ENCODE assay signal across 18 cellular contexts in genomic region chr3:23303601-23304217, GRCh38.
DNase-seq lines count a peak whose midpoint lies in the region; ATAC-seq and TF ChIP-seq lines count a peak whose summit lies in the region.
"Had no signal": no experiment of that assay in that cellular context is flagged by ENCODE, and none has a peak within 500 bp of the region (broad histone marks: within the 10 kb centered on the region; RNA-seq: fewer than 3 reads in every experiment).

No MANE protein-coding gene starts in this region.

- ATAC-seq in left ventricle myocardium superior, result peak; percentile 77
- ATAC-seq in Right ventricle myocardium inferior, result no peak
- ATAC-seq in upper lobe of right lung, result peak; percentile 52
- ATAC-seq: GM23338, Panc1 had no signal

- H3K14ac ChIP-seq in mesenchymal stem cell (ENCODE audit: low read length in 2 of 2), result no peak overlapping the region

- H3K23ac ChIP-seq in mesenchymal stem cell (ENCODE audit: low read length in 2 of 2), result no peak overlapping the region

- no peak overlapping the region for H2AFZ ChIP-seq in mesenchymal stem cell (ENCODE audit: low read depth, low read length)
- H2AFZ ChIP-seq: GM23338 had no signal

- peak overlapping the region; percentile 75 for H3K27ac ChIP-seq in mesenchymal stem cell (ENCODE audit: low read length, poor library complexity, severe bottlenecking)
- H3K27ac ChIP-seq in upper lobe of right lung, result peak overlapping the region; percentile 24
- H3K27ac ChIP-seq: KMS-11 had no signal

- DNase-seq in left ventricle myocardium superior (no peak), Right ventricle myocardium inferior (ENCODE audit: missing footprints) (no peak), kidney epithelial cell (ENCODE audit: low read depth) (peak; percentile 23), mesenchymal stem cell (no peak), upper lobe of right lung (no peak), NCI-H146 treated with DMSO at 0.1 percent for 48 hours (lab: John Stamatoyannopoulos, UW; ENCODE audit: unreplicated experiment) (no peak), SW480 (ENCODE audit: low spot score) (no peak)
- DNase-seq in activated CD4-positive, alpha-beta T cell treated with anti-CD3 and anti-CD28 coated beads, Interleukin-2, amount 50 U/mL, for 4 hours, result no peak
- DNase-seq: DMS53; GDM1; NCI-H1092 treated with DMSO at 0.1 percent for 48 hours; NCI-H1436 treated with DMSO at 0.1 percent for 48 hours; NCI-H2081; NK-92 treated with Interleukin-12 subunit alpha and Interleukin-12 subunit beta, amount 100 ng/mL, for 24 hours had no signal

- H2BK120ac ChIP-seq in mesenchymal stem cell (ENCODE audit: low read depth, low read length), result no peak overlapping the region

- no peaks in the 10 kb centered on the region for H3K27me3 ChIP-seq in kidney epithelial cell (ENCODE audit: control insufficient read depth, insufficient read depth, low read length)
- no peaks in the 10 kb centered on the region for H3K27me3 ChIP-seq in mesenchymal stem cell (ENCODE audit: control insufficient read depth in 1 of 2, insufficient read depth in 1 of 2, low read length in 2 of 2)
- no peaks in the 10 kb centered on the region for H3K27me3 ChIP-seq in upper lobe of right lung

- no peaks in the 10 kb centered on the region for H3K9me3 ChIP-seq in mesenchymal stem cell (ENCODE audit: control insufficient read depth, low read length)
- no peaks in the 10 kb centered on the region for H3K9me3 ChIP-seq in upper lobe of right lung
- H3K9me3 ChIP-seq: HAP-1 had no signal

- H3K4ac ChIP-seq in mesenchymal stem cell (ENCODE audit: low read depth in 1 of 2, low read length in 2 of 2), result no peak overlapping the region

- H3K79me1 ChIP-seq in mesenchymal stem cell (replicated peaks; ENCODE audit: low read length, poor library complexity, severe bottlenecking), result peaks cover 10% of the 10 kb centered on the region

- H2BK15ac ChIP-seq in mesenchymal stem cell (ENCODE audit: low read depth, poor library complexity, severe bottlenecking), result no peak overlapping the region

- intact Hi-C loops in left ventricle myocardium superior (cut with micrococcal nuclease) (no loop called here), Right ventricle myocardium inferior (cut with DNase I) (no loop called here), upper lobe of right lung (cut with DNase I) (no loop called here)

- TF ChIP-seq CTCF in kidney epithelial cell (IDR thresholded peaks at IDR 0.05; ENCODE audit: insufficient read depth, low read length, poor library complexity, severe bottlenecking) (no peak), upper lobe of right lung (IDR thresholded peaks at IDR 0.05) (no peak)

- no peak overlapping the region for H3K9ac ChIP-seq in mesenchymal stem cell (ENCODE audit: low read length)
- H3K9ac ChIP-seq: KMS-11 had no signal

- H2AK5ac ChIP-seq in mesenchymal stem cell (ENCODE audit: low read length, severe bottlenecking), result peak overlapping the region; percentile 66

- H3K4me2 ChIP-seq in mesenchymal stem cell (ENCODE audit: low read length, poor library complexity, severe bottlenecking), result peak overlapping the region; percentile 0
- H3K4me2 ChIP-seq: GM23338, KMS-11 had no signal

- no peak overlapping the region for H3K18ac ChIP-seq in mesenchymal stem cell (ENCODE audit: low read depth in 1 of 2, low read length in 2 of 2)

- peaks cover 10% of the 10 kb centered on the region for H3K4me1 ChIP-seq in mesenchymal stem cell (ENCODE audit: control insufficient read depth, insufficient read depth, low read depth, low read length)
- peaks cover 25% of the 10 kb centered on the region for H3K4me1 ChIP-seq in upper lobe of right lung
- H3K4me1 ChIP-seq: HAP-1 had no signal

- WGBS in mesenchymal stem cell, result 100% methylated on average over 2 of the region's 6 CpGs

- H3K4me3 ChIP-seq in kidney epithelial cell (ENCODE audit: low read depth, low read length) (no peak overlapping the region), mesenchymal stem cell (ENCODE audit: insufficient read depth in 1 of 2, low read depth in 1 of 2, low read length in 2 of 2) (no peak overlapping the region), upper lobe of right lung (no peak overlapping the region)
- H3K4me3 ChIP-seq: GM23338, HAP-1 had no signal

- H4K8ac ChIP-seq in mesenchymal stem cell (ENCODE audit: low read length), result no peak overlapping the region

- no peaks in the 10 kb centered on the region for H3K36me3 ChIP-seq in kidney epithelial cell (ENCODE audit: control insufficient read depth, insufficient read depth, low read length)
- H3K36me3 ChIP-seq in mesenchymal stem cell (ENCODE audit: control insufficient read depth in 1 of 2, insufficient read depth in 2 of 2, low read depth in 1 of 2, low read length in 2 of 2), result no peaks in the 10 kb centered on the region
- no peaks in the 10 kb centered on the region for H3K36me3 ChIP-seq in upper lobe of right lung
- H3K36me3 ChIP-seq: HAP-1 had no signal

- H2BK5ac ChIP-seq in mesenchymal stem cell (ENCODE audit: low read depth, low read length, poor library complexity, severe bottlenecking), result peak overlapping the region; percentile 81

- no peak overlapping the region for H2BK12ac ChIP-seq in mesenchymal stem cell (ENCODE audit: low read length in 2 of 2)

- no peak overlapping the region for H4K91ac ChIP-seq in mesenchymal stem cell (ENCODE audit: low read length)
